In genomic region chr9:122095010-122095767, GRCh38 we compare ENCODE assay signal across 8 cellular contexts. TPM values are rescaled to one million over a fixed set of nuclear protein-coding genes. Genes with fewer than 3 reads are reported as not detected.
A peak's percentile ranks its signal among the peaks of the same experiment; 100 is the strongest.
DNase-seq lines count a peak whose midpoint lies in the region; ATAC-seq and TF ChIP-seq lines count a peak whose summit lies in the region.

No MANE protein-coding gene starts in this region.

- H3K27me3 Mint-ChIP-seq in mesothelial cell of epicardium (ENCODE audit: low read depth) = peaks cover 48% of the 10 kb centered on the region
- peaks cover 10% of the 10 kb centered on the region for H3K27me3 Mint-ChIP-seq in stimulated activated naive CD8-positive, alpha-beta T cell treated with anti-CD3 and anti-CD28 coated beads, Interleukin-15, amount 100 ng/mL, for 72 hours

- H3K4me3 ChIP-seq in WI38 (ENCODE audit: low read depth, low read length) = no peak overlapping the region

- no peaks in the 10 kb centered on the region for H3K36me3 Mint-ChIP-seq in mesothelial cell of epicardium

- TF ChIP-seq CTCF in WI38 (IDR thresholded peaks at IDR 0.05; ENCODE audit: low read depth, low read length) = peak; percentile 64
- peak; percentile 64 for TF ChIP-seq CTCF in mesothelial cell of epicardium (IDR thresholded peaks at IDR 0.05; ENCODE audit: unreplicated experiment)

- peak; percentile 33 to 44 for DNase-seq in NCI-H2081 (lab: John Stamatoyannopoulos, UW)
- DNase-seq in NCI-H2081 treated with DMSO at 0.1 percent for 48 hours (lab: John Stamatoyannopoulos, UW) = no peak
- peak; percentile 5 for DNase-seq in NCI-H146 treated with DMSO at 0.1 percent for 48 hours (lab: John Stamatoyannopoulos, UW; ENCODE audit: unreplicated experiment)
- DNase-seq in dedifferentiated amniotic fluid mesenchymal stem cell (ENCODE audit: extremely low spot score) = peak; percentile 58
- peak in 1 of 2 experiments; percentile 52 for DNase-seq in mesothelial cell of epicardium (ENCODE audit: low spot score in 2 of 2, unreplicated experiment in 2 of 2)
- DNase-seq in stimulated activated naive CD8-positive, alpha-beta T cell treated with anti-CD3 and anti-CD28 coated beads, Interleukin-15, amount 100 ng/mL, for 72 hours = peak; percentile 42 to 47

- H3K9me3 Mint-ChIP-seq in mesothelial cell of epicardium = no peaks in the 10 kb centered on the region
- H3K9me3 Mint-ChIP-seq in stimulated activated naive CD8-positive, alpha-beta T cell treated with anti-CD3 and anti-CD28 coated beads, Interleukin-15, amount 100 ng/mL, for 72 hours = no peaks in the 10 kb centered on the region

- peaks cover 12% of the 10 kb centered on the region for H3K4me1 Mint-ChIP-seq in mesothelial cell of epicardium
- peaks cover 37% of the 10 kb centered on the region for H3K4me1 Mint-ChIP-seq in stimulated activated naive CD8-positive, alpha-beta T cell treated with anti-CD3 and anti-CD28 coated beads, Interleukin-15, amount 100 ng/mL, for 72 hours

- no peak overlapping the region for H3K27ac Mint-ChIP-seq in mesothelial cell of epicardium
- H3K27ac Mint-ChIP-seq in stimulated activated naive CD8-positive, alpha-beta T cell treated with anti-CD3 and anti-CD28 coated beads, Interleukin-15, amount 100 ng/mL, for 72 hours = no peak overlapping the region

- H3K4me3 Mint-ChIP-seq in mesothelial cell of epicardium = peak overlapping the region; percentile 4
- peak overlapping the region; percentile 1 to 61 for H3K4me3 Mint-ChIP-seq in stimulated activated naive CD8-positive, alpha-beta T cell treated with anti-CD3 and anti-CD28 coated beads, Interleukin-15, amount 100 ng/mL, for 72 hours

- no peak for ATAC-seq in stimulated activated naive CD8-positive, alpha-beta T cell treated with anti-CD3 and anti-CD28 coated beads, Interleukin-15, amount 100 ng/mL, for 72 hours
- ATAC-seq in GM21526 (IDR thresholded peaks at IDR 0.05; ENCODE audit: low FRiP score, unreplicated experiment) = no peak

RNA-seq across cellular contexts. Expression of gene TTLL11, which starts 2.1 kb away (rescaled TPM):
- total RNA-seq in mesothelial cell of epicardium = 4.8 to 7.2 TPM (median 5.2 TPM) in 3 replicates
